ENCODE assay signal across 8 cellular contexts in genomic region chr19:51926784-51927741, GRCh38. TPM values are rescaled to one million over a fixed set of nuclear protein-coding genes. Genes with fewer than 3 reads are reported as not detected.
DNase-seq lines count a peak whose midpoint lies in the region; ATAC-seq and TF ChIP-seq lines count a peak whose summit lies in the region.

ZNF613 (plus strand) TSS chr19:51927472; CDS start chr19:51936221, 8,749 bp downstream.

- H4K20me1 ChIP-seq in OCI-LY7 (ENCODE audit: insufficient read depth, low read length) = no peaks in the 10 kb centered on the region

- H3K27ac ChIP-seq in OCI-LY7 (ENCODE audit: low read depth, low read length, poor library complexity, severe bottlenecking) (peak within 1 kb of the TSS; percentile 48), esophagus (ENCODE audit: low read depth in 2 of 2, low read length in 1 of 2) (peak within 1 kb of the TSS; percentile 85 to 95), mucosa of rectum (ENCODE audit: low read depth in 2 of 2, low read length in 2 of 2) (peak within 1 kb of the TSS; percentile 88 to 91)

- 0 to 1% methylated on average over 52 of the region's 52 CpGs for WGBS in esophagus, 2 donors

- no peaks in the 10 kb centered on the region for H3K79me2 ChIP-seq in OCI-LY7 (ENCODE audit: insufficient read depth, low read depth, low read length)

- no peaks in the 10 kb centered on the region for H3K4me1 ChIP-seq in OCI-LY7 (ENCODE audit: insufficient read depth, low read length, poor library complexity, severe bottlenecking)
- H3K4me1 ChIP-seq in esophagus (ENCODE audit: control insufficient read depth in 2 of 2, insufficient read depth in 2 of 2, low read length in 1 of 2) = peaks cover 0 to 5% of the 10 kb centered on the region in 2 donors
- peaks cover 7 to 9% of the 10 kb centered on the region in 2 donors for H3K4me1 ChIP-seq in mucosa of rectum (ENCODE audit: control insufficient read depth in 2 of 2, insufficient read depth in 2 of 2, low read length in 2 of 2)

- no peaks in the 10 kb centered on the region for H3K27me3 Mint-ChIP-seq in activated T-cell treated with anti-CD3 and anti-CD28 coated beads, Interleukin-2, amount 50 U/mL, for 24 hours

- DNase-seq in COR-L47 (lab: John Stamatoyannopoulos, UW) = peak; percentile 86
- peak; percentile 61 for DNase-seq in HuH-7 (ENCODE audit: low spot score)
- DNase-seq in OCI-LY7 (ENCODE audit: low spot score) = peak; percentile 87
- peak; percentile 88 for DNase-seq in activated T-cell treated with anti-CD3 and anti-CD28 coated beads, Interleukin-2, amount 50 U/mL, for 24 hours
- DNase-seq in stimulated activated CD8-positive, alpha-beta memory T cell treated with anti-CD3 and anti-CD28 coated beads, Interleukin-4, amount 100 ng/mL, for 4 hours (ENCODE audit: low read depth in 2 of 2, low spot score in 1 of 2) = peak; percentile 67 to 76

- ATAC-seq in GM21381 (IDR thresholded peaks at IDR 0.05; ENCODE audit: unreplicated experiment) = peak; percentile 82

- peak within 1 kb of the TSS; percentile 96 for H3K27ac Mint-ChIP-seq in activated T-cell treated with anti-CD3 and anti-CD28 coated beads, Interleukin-2, amount 50 U/mL, for 24 hours

- intact Hi-C loops in OCI-LY7 (cut with micrococcal nuclease; ENCODE audit: unreplicated experiment) = loop anchor here (1.0 to 10.0 kb wide), 2 partner anchors 59 to 308 kb away; partner anchors contain the start of gene ZNF350

- H3K9me2 ChIP-seq in OCI-LY7 (ENCODE audit: insufficient read depth, low read length) = no peaks in the 10 kb centered on the region

- H3K36me3 ChIP-seq in OCI-LY7 (ENCODE audit: insufficient read depth, low read length) = peaks cover 20% of the 10 kb centered on the region
- H3K36me3 ChIP-seq in esophagus (ENCODE audit: control insufficient read depth in 2 of 2, insufficient read depth in 2 of 2, low read length in 1 of 2) = no peaks in the 10 kb centered on the region
- peaks cover 18 to 20% of the 10 kb centered on the region in 2 donors for H3K36me3 ChIP-seq in mucosa of rectum (ENCODE audit: control insufficient read depth in 2 of 2, insufficient read depth in 2 of 2, low read length in 2 of 2)

- H3K4me3 ChIP-seq in OCI-LY7 (ENCODE audit: low read depth, low read length, poor library complexity, severe bottlenecking) (peak within 1 kb of the TSS; percentile 75), esophagus (ENCODE audit: low read depth in 1 of 2, low read length in 2 of 2) (peak within 1 kb of the TSS; percentile 78 to 89), mucosa of rectum (ENCODE audit: low read length in 2 of 2) (peak within 1 kb of the TSS; percentile 86 to 99)

- CTCF ChIA-PET in OCI-LY7 (lab: Charles Lee; ENCODE audit: unreplicated experiment) = no interaction called here

- H3K4me1 Mint-ChIP-seq in activated T-cell treated with anti-CD3 and anti-CD28 coated beads, Interleukin-2, amount 50 U/mL, for 24 hours (ENCODE audit: low read depth) = peaks cover 25% of the 10 kb centered on the region

- H3K9me3 Mint-ChIP-seq in activated T-cell treated with anti-CD3 and anti-CD28 coated beads, Interleukin-2, amount 50 U/mL, for 24 hours = peaks cover 75% of the 10 kb centered on the region

- H3K4me2 ChIP-seq in OCI-LY7 (ENCODE audit: low read length) = peak within 1 kb of the TSS; percentile 59

- no TSS peak for BruUV-seq in OCI-LY7 (replicated peaks; lab: Mats Ljungman, UMichigan)

- H3K27me3 ChIP-seq in esophagus (ENCODE audit: control insufficient read depth in 1 of 2, insufficient read depth in 2 of 2, low read length in 2 of 2) = no peaks in the 10 kb centered on the region
- no peaks in the 10 kb centered on the region for H3K27me3 ChIP-seq in mucosa of rectum (ENCODE audit: control insufficient read depth in 2 of 2, insufficient read depth in 2 of 2, low read length in 2 of 2)

- H2AFZ ChIP-seq in OCI-LY7 (ENCODE audit: low read length) = peak within 1 kb of the TSS; percentile 81

- peak; percentile 32; the same call in 1 of the 2 replicates for TF ChIP-seq CTCF in OCI-LY7 (conservative IDR thresholded peaks at IDR 0.05; ENCODE audit: low read length)

- peak within 1 kb of the TSS; percentile 99 for H3K4me3 Mint-ChIP-seq in activated T-cell treated with anti-CD3 and anti-CD28 coated beads, Interleukin-2, amount 50 U/mL, for 24 hours

- peaks cover 91% of the 10 kb centered on the region for H3K36me3 Mint-ChIP-seq in activated T-cell treated with anti-CD3 and anti-CD28 coated beads, Interleukin-2, amount 50 U/mL, for 24 hours (ENCODE audit: low read depth)

- H3K9me3 ChIP-seq in OCI-LY7 (ENCODE audit: low read length) = peaks cover 31% of the 10 kb centered on the region
- H3K9me3 ChIP-seq in esophagus (ENCODE audit: control insufficient read depth in 2 of 2, insufficient read depth in 1 of 2, low read depth in 1 of 2, low read length in 1 of 2) = peaks cover 9 to 19% of the 10 kb centered on the region in 2 donors
- H3K9me3 ChIP-seq in mucosa of rectum (ENCODE audit: control insufficient read depth in 2 of 2, low read length in 2 of 2) = peaks cover 9 to 27% of the 10 kb centered on the region in 2 donors

- POLR2A ChIA-PET in OCI-LY7 (lab: Charles Lee) = no interaction called here

- peak within 1 kb of the TSS; percentile 90 to 93 for H3K9ac ChIP-seq in mucosa of rectum (ENCODE audit: low read depth in 1 of 2, low read length in 2 of 2)

RNA-seq across cellular contexts. Expression of gene ZNF613, which starts in this region (rescaled TPM):
- 4.6 and 10.0 TPM in 2 replicates for total RNA-seq in OCI-LY7 (2014; rRNA removed; shearing (Covaris generic))
- 3.9 and 4.5 TPM in 2 replicates for total RNA-seq in OCI-LY7 (2022)
- polyA plus RNA-seq in esophagus = 1 to 10 TPM; 1.7 to 4.0 TPM

Comparison
In these comparisons a context has a peak if more than half of its experiments do, and no peak if none do; other contexts are left out.
1. Peak in every context shown above with its lines: DNase-seq, ATAC-seq, H3K4me3 ChIP-seq and H3K27ac ChIP-seq.